Comparison of ENCODE assay signal across 1 cellular context in genomic region chr20:31740656-31741323, GRCh38.
A peak's percentile ranks its signal among the peaks of the same experiment; 100 is the strongest.
TF ChIP-seq lines count a peak whose summit lies in the region.

No MANE protein-coding gene starts in this region.

TF ChIP-seq in K562, 482 proteins besides CTCF, POLR2A, EP300 and RAD21:
- TF ChIP-seq POLR2H (tag; IDR thresholded peaks at IDR 0.05; ENCODE audit: low read depth) (0 out of 2 replicates have a peak, but pooled peaks have one; percentile 29), ZFX (CRISPR knock-in tag; IDR thresholded peaks at IDR 0.05) (peak; percentile 32; the same call in 1 of the 2 replicates), LCOR (CRISPR knock-in tag; IDR thresholded peaks at IDR 0.05) (0 out of 2 replicates have a peak, but pooled peaks have one; percentile 13), NFE2L1 (tag; IDR thresholded peaks at IDR 0.05; ENCODE audit: borderline replicate concordance, low read depth) (no peak)
